8 cellular contexts compared by ENCODE assay signal in genomic region chr11:57639321-57640067, GRCh38. TPM values are rescaled to one million over a fixed set of nuclear protein-coding genes. Genes with fewer than 3 reads are reported as not detected.
DNase-seq lines count a peak whose midpoint lies in the region; ATAC-seq and TF ChIP-seq lines count a peak whose summit lies in the region.

No MANE protein-coding gene starts in this region.

- no peaks in the 10 kb centered on the region for H3K4me1 ChIP-seq in BE2C

- ATAC-seq in memory B cell (ENCODE audit: low read depth) = peak; percentile 6
- no peak for ATAC-seq in HG03196 (IDR thresholded peaks at IDR 0.05; ENCODE audit: unreplicated experiment)

- H3K27ac Mint-ChIP-seq in memory B cell = no peak overlapping the region

- no peaks in the 10 kb centered on the region for H3K9me3 Mint-ChIP-seq in memory B cell

- no peaks in the 10 kb centered on the region for H3K36me3 Mint-ChIP-seq in memory B cell

- H3K27me3 ChIP-seq in BE2C = no peaks in the 10 kb centered on the region

- peaks cover 13% of the 10 kb centered on the region for H3K4me1 Mint-ChIP-seq in memory B cell

- peak overlapping the region; percentile 77 for H3K4me3 ChIP-seq in BE2C (ENCODE audit: low read depth, low read length)
- H3K4me3 ChIP-seq in Jurkat, Clone E6-1 (ENCODE audit: low read length) = no peak overlapping the region

- no peaks in the 10 kb centered on the region for H3K36me3 ChIP-seq in BE2C

- TF ChIP-seq CTCF in BE2C (IDR thresholded peaks at IDR 0.05; ENCODE audit: low read depth, low read length) = no peak

- DNase-seq in BE2C = peak; percentile 28
- peak; percentile 38 for DNase-seq in Jurkat, Clone E6-1 (ENCODE audit: low read depth, low spot score)
- peak; percentile 86 for DNase-seq in brain pericyte (ENCODE audit: low read depth, low spot score)
- no peak for DNase-seq in memory B cell (ENCODE audit: low spot score in 2 of 2)
- no peak for DNase-seq in GF-D8 (lab: John Stamatoyannopoulos, UW)
- no peak for DNase-seq in NCI-H1092 treated with DMSO at 0.1 percent for 48 hours (lab: John Stamatoyannopoulos, UW)
- DNase-seq in HPDE6-E6E7 (ENCODE audit: extremely low spot score) = no peak

- peak overlapping the region; percentile 94 for H3K4me3 Mint-ChIP-seq in memory B cell

- H3K27me3 Mint-ChIP-seq in memory B cell = peaks cover 20% of the 10 kb centered on the region

- H3K9me3 ChIP-seq in BE2C = no peaks in the 10 kb centered on the region

RNA-seq across cellular contexts. Expression of gene YPEL4, which starts 10.2 kb away (rescaled TPM):
- polyA plus RNA-seq in BE2C (2012; ENCODE audit: insufficient read depth, insufficient read length, low read depth) = not detected
- 3.3 TPM for polyA plus RNA-seq in Jurkat, Clone E6-1 (2012; ENCODE audit: insufficient read depth, insufficient read length)

RNA-seq across cellular contexts. Expression of gene CLP1, which starts 18.1 kb away (rescaled TPM):
- 27.5 TPM for polyA plus RNA-seq in BE2C (2012; ENCODE audit: insufficient read depth, insufficient read length, low read depth)
- polyA plus RNA-seq in Jurkat, Clone E6-1 (2012; ENCODE audit: insufficient read depth, insufficient read length) = 27.0 TPM

RNA-seq across cellular contexts. Expression of gene ZDHHC5, which starts 28.4 kb away (rescaled TPM):
- polyA plus RNA-seq in BE2C (2012; ENCODE audit: insufficient read depth, insufficient read length, low read depth) = 42.9 TPM
- polyA plus RNA-seq in Jurkat, Clone E6-1 (2012; ENCODE audit: insufficient read depth, insufficient read length) = 37.7 TPM

RNA-seq across cellular contexts. Expression of gene SERPING1, which starts 42.0 kb away (rescaled TPM):
- not detected for polyA plus RNA-seq in BE2C (2012; ENCODE audit: insufficient read depth, insufficient read length, low read depth)
- not detected for polyA plus RNA-seq in Jurkat, Clone E6-1 (2012; ENCODE audit: insufficient read depth, insufficient read length)

Comparison
In these comparisons a context has a peak if more than half of its experiments do, and no peak if none do; other contexts are left out.
1. DNase-seq: peak in BE2C (single experiment), Jurkat, Clone E6-1 (single experiment) and brain pericyte (single experiment); none in memory B cell (0 of 2), GF-D8 (single experiment), NCI-H1092 treated with DMSO at 0.1 percent for 48 hours (single experiment) and HPDE6-E6E7 (single experiment).